In genomic region chr20:2879148-2879547, GRCh38 we compare ENCODE assay signal across 13 cellular contexts. TPM values are rescaled to one million over a fixed set of nuclear protein-coding genes. Genes with fewer than 3 reads are reported as not detected.
DNase-seq lines count a peak whose midpoint lies in the region; FAIRE-seq and TF ChIP-seq lines count a peak whose summit lies in the region.
"Had no signal": no experiment of that assay in that cellular context is flagged by ENCODE, and none has a peak within 500 bp of the region (broad histone marks: within the 10 kb centered on the region; RNA-seq: fewer than 3 reads in every experiment).

No MANE protein-coding gene starts in this region.

- H3K27me3 ChIP-seq in Loucy (ENCODE audit: insufficient read depth, low read length, poor library complexity, severe bottlenecking) (no peaks in the 10 kb centered on the region), keratinocyte (ENCODE audit: control insufficient read depth, extremely low read depth, insufficient read depth, low read length) (no peaks in the 10 kb centered on the region)

- peak overlapping the region; percentile 54 for H3K4me2 ChIP-seq in Loucy (ENCODE audit: low read depth, low read length, poor library complexity, severe bottlenecking)
- no peak overlapping the region for H3K4me2 ChIP-seq in keratinocyte (ENCODE audit: control insufficient read depth, extremely low read depth, insufficient read depth, low read depth, low read length)

- H3K36me3 Mint-ChIP-seq in chondrocyte (ENCODE audit: low read depth) = no peaks in the 10 kb centered on the region

- H3K4me3 ChIP-seq in AG10803 (ENCODE audit: low read length) (no peak overlapping the region), Loucy (ENCODE audit: low read length, poor library complexity, severe bottlenecking) (peak overlapping the region; percentile 7), keratinocyte (ENCODE audit: control insufficient read depth in 2 of 3, extremely low read depth in 1 of 3, insufficient read depth in 2 of 3, low read depth in 1 of 3, low read length in 3 of 3) (no peak overlapping the region)
- H3K4me3 ChIP-seq: K562 had no signal

- no peaks in the 10 kb centered on the region for H3K9me3 Mint-ChIP-seq in chondrocyte (ENCODE audit: low read depth)
- H3K9me3 Mint-ChIP-seq: T-helper 1 cell treated with Interleukin-12 subunit alpha and Interleukin-12 subunit beta and Interleukin-4 antibody, amounts not matched to agents 30 μg/mL and 1 μg/mL, for 36 hours had no signal

- H2AFZ ChIP-seq in Loucy (ENCODE audit: low read length) (no peak overlapping the region), keratinocyte (ENCODE audit: control insufficient read depth, low read length) (no peak overlapping the region)

- H3K9me1 ChIP-seq in keratinocyte (ENCODE audit: control insufficient read depth, extremely low read depth, insufficient read depth, low read length) = no peaks in the 10 kb centered on the region

- H3K9me3 ChIP-seq in Loucy (ENCODE audit: insufficient read depth, low read depth, low read length) (no peaks in the 10 kb centered on the region), keratinocyte (ENCODE audit: control insufficient read depth, low read depth, low read length) (no peaks in the 10 kb centered on the region)

- no peaks in the 10 kb centered on the region for H3K9me2 ChIP-seq in Loucy (replicated peaks; ENCODE audit: low read depth, low read length)

- peak; percentile 75 for FAIRE-seq in keratinocyte (lab: Jason Lieb, UNC)
- FAIRE-seq: K562 had no signal

- H3K9ac ChIP-seq in Loucy (ENCODE audit: low read depth, low read length, poor library complexity, severe bottlenecking) (no peak overlapping the region), keratinocyte (ENCODE audit: control insufficient read depth, extremely low read depth, insufficient read depth, low read length) (no peak overlapping the region)

- TF ChIP-seq CTCF in AG10803 (conservative IDR thresholded peaks at IDR 0.05; ENCODE audit: low read length) = no peak
- TF ChIP-seq CTCF in Loucy (conservative IDR thresholded peaks at IDR 0.05; ENCODE audit: low read length) = no peak
- no peak for TF ChIP-seq CTCF in keratinocyte (optimal IDR thresholded peaks at IDR 0.05 in 1 of 3, IDR thresholded peaks at IDR 0.05 in 1 of 3, conservative IDR thresholded peaks at IDR 0.05 in 1 of 3; ENCODE audit: extremely low read depth in 1 of 3, insufficient read depth in 2 of 3, low read length in 3 of 3)
- no peak for TF ChIP-seq CTCF in chondrocyte (IDR thresholded peaks at IDR 0.05)

- dilution Hi-C loops in keratinocyte (cut with MboI; ENCODE audit: extremely low pct_ligation_motif_present, low sequenced_read_pairs) = no loop called here

- H3K36me3 ChIP-seq in Loucy (ENCODE audit: insufficient read depth, low read length) (no peaks in the 10 kb centered on the region), keratinocyte (ENCODE audit: control insufficient read depth in 2 of 2, extremely low read depth in 1 of 2, insufficient read depth in 2 of 2, low read length in 2 of 2) (no peaks in the 10 kb centered on the region)

- H3K27ac ChIP-seq in keratinocyte (ENCODE audit: control insufficient read depth, insufficient read depth, low read length) = no peak overlapping the region

- H3K27me3 Mint-ChIP-seq in chondrocyte (ENCODE audit: low read depth) = no peaks in the 10 kb centered on the region
- H3K27me3 Mint-ChIP-seq: activated CD8-positive, alpha-beta memory T cell treated with anti-CD3 and anti-CD28 coated beads, Interleukin-2, amount 10 ng/mL, durations not matched to agents 7 days and 5 days had no signal

- H3K4me1 ChIP-seq in Loucy (ENCODE audit: insufficient read depth, low read length, poor library complexity, severe bottlenecking) (peaks cover 45% of the 10 kb centered on the region), keratinocyte (ENCODE audit: control insufficient read depth, extremely low read depth, insufficient read depth, low read length) (peaks cover 12% of the 10 kb centered on the region)

- peaks cover 95% of the 10 kb centered on the region for H3K79me2 ChIP-seq in Loucy (ENCODE audit: insufficient read depth, low read length)
- H3K79me2 ChIP-seq in keratinocyte (ENCODE audit: control insufficient read depth, insufficient read depth, low read length) = peaks cover 52% of the 10 kb centered on the region

- H4K20me1 ChIP-seq in Loucy (ENCODE audit: insufficient read depth, low read length, poor library complexity, severe bottlenecking) (peaks cover 63% of the 10 kb centered on the region), keratinocyte (ENCODE audit: control insufficient read depth, extremely low read depth, insufficient read depth, low read length) (peaks cover 2% of the 10 kb centered on the region)

- no peak overlapping the region for H3K4me3 Mint-ChIP-seq in chondrocyte (ENCODE audit: unreplicated experiment)
- H3K4me3 Mint-ChIP-seq: activated CD8-positive, alpha-beta memory T cell treated with anti-CD3 and anti-CD28 coated beads, Interleukin-2, amount 10 ng/mL, durations not matched to agents 7 days and 5 days; T-helper 1 cell treated with Interleukin-12 subunit alpha and Interleukin-12 subunit beta and Interleukin-4 antibody, amounts not matched to agents 30 μg/mL and 1 μg/mL, for 36 hours had no signal

- H3K27ac Mint-ChIP-seq in chondrocyte (ENCODE audit: unreplicated experiment) = no peak overlapping the region
- H3K27ac Mint-ChIP-seq: activated CD8-positive, alpha-beta memory T cell treated with anti-CD3 and anti-CD28 coated beads, Interleukin-2, amount 10 ng/mL, durations not matched to agents 7 days and 5 days; T-helper 1 cell treated with Interleukin-12 subunit alpha and Interleukin-12 subunit beta and Interleukin-4 antibody, amounts not matched to agents 30 μg/mL and 1 μg/mL, for 36 hours had no signal

- DNase-seq in AG10803 (ENCODE audit: low read depth) (peak; percentile 92), cerebellar cortex (ENCODE audit: low spot score) (peak; percentile 91), keratinocyte (ENCODE audit: low read depth, low spot score) (no peak), DMS53 (lab: John Stamatoyannopoulos, UW) (no peak), DMS53 treated with DMSO at 0.1 percent for 48 hours (lab: John Stamatoyannopoulos, UW; ENCODE audit: unreplicated experiment) (no peak), chondrocyte (ENCODE audit: low spot score) (no peak), CD1c-positive myeloid dendritic cell (ENCODE audit: extremely low spot score) (no peak)
- DNase-seq: activated CD8-positive, alpha-beta memory T cell treated with anti-CD3 and anti-CD28 coated beads, Interleukin-2, amount 10 ng/mL, durations not matched to agents 7 days and 5 days; NCI-H510A treated with DMSO at 0.1 percent for 48 hours; stimulated activated CD4-positive, alpha-beta T cell treated with anti-CD3 and anti-CD28 coated beads, Interleukin-2, amount 100 ng/mL, for 48 hours had no signal

- H3K4me1 Mint-ChIP-seq in chondrocyte (ENCODE audit: low read depth) = peaks cover 32% of the 10 kb centered on the region

- H3F3A ChIP-seq in Loucy (ENCODE audit: low read depth) = no peaks in the 10 kb centered on the region

RNA-seq across cellular contexts. Expression of gene PTPRA, which starts 5.9 kb away (rescaled TPM):
- 39.9 to 61.2 TPM (median 53.3 TPM) in 3 replicates for polyA plus RNA-seq in keratinocyte
- 55.4 TPM for polyA plus RNA-seq in keratinocyte (2011; ENCODE audit: low read depth)
- polyA plus RNA-seq in keratinocyte (2011; cell fraction: cytosol; rRNA removed) = 40.4 and 74.0 TPM in 2 replicates
- polyA plus RNA-seq in keratinocyte (2011; cell fraction: nucleus; rRNA removed) = 52.7 and 65.3 TPM in 2 replicates
- polyA plus RNA-seq in keratinocyte (2012; ENCODE audit: low replicate concordance) = 28.9 and 29.2 TPM in 2 replicates
- polyA minus RNA-seq in keratinocyte = 22.4 to 55.7 TPM (median 43.9 TPM) in 3 replicates
- polyA minus RNA-seq in keratinocyte (2011; cell fraction: cytosol; rRNA and poly(A)+ RNA removed) = 25.5 TPM
- polyA minus RNA-seq in keratinocyte (2011; cell fraction: nucleus; rRNA and poly(A)+ RNA removed) = 19.1 and 40.7 TPM in 2 replicates
- total RNA-seq in chondrocyte = 54.3 to 68.4 TPM (median 54.3 TPM) in 3 replicates

RNA-seq across cellular contexts. Expression of gene VPS16, which starts 38.6 kb away (rescaled TPM):
- polyA plus RNA-seq in keratinocyte = 22.7 to 28.7 TPM (median 25.2 TPM) in 3 replicates
- polyA plus RNA-seq in keratinocyte (2011; ENCODE audit: low read depth) = 10.4 TPM
- polyA plus RNA-seq in keratinocyte (2011; cell fraction: cytosol; rRNA removed) = 14.5 and 16.8 TPM in 2 replicates
- 69.6 and 76.6 TPM in 2 replicates for polyA plus RNA-seq in keratinocyte (2011; cell fraction: nucleus; rRNA removed)
- 21.5 and 24.3 TPM in 2 replicates for polyA plus RNA-seq in keratinocyte (2012; ENCODE audit: low replicate concordance)
- 30.2 to 36.5 TPM (median 34.4 TPM) in 3 replicates for polyA minus RNA-seq in keratinocyte
- 29.0 TPM for polyA minus RNA-seq in keratinocyte (2011; cell fraction: cytosol; rRNA and poly(A)+ RNA removed)
- 18.7 and 20.7 TPM in 2 replicates for polyA minus RNA-seq in keratinocyte (2011; cell fraction: nucleus; rRNA and poly(A)+ RNA removed)
- total RNA-seq in chondrocyte = 29.9 to 40.7 TPM (median 32.7 TPM) in 3 replicates

RNA-seq across cellular contexts. Expression of gene PCED1A, which starts 38.7 kb away (rescaled TPM):
- polyA plus RNA-seq in keratinocyte = 4.7 to 9.9 TPM (median 5.6 TPM) in 3 replicates
- 4.5 TPM for polyA plus RNA-seq in keratinocyte (2011; ENCODE audit: low read depth)
- 1.8 and 3.5 TPM in 2 replicates for polyA plus RNA-seq in keratinocyte (2011; cell fraction: cytosol; rRNA removed)
- 27.9 and 29.9 TPM in 2 replicates for polyA plus RNA-seq in keratinocyte (2011; cell fraction: nucleus; rRNA removed)
- 5.7 and 8.8 TPM in 2 replicates for polyA plus RNA-seq in keratinocyte (2012; ENCODE audit: low replicate concordance)
- polyA minus RNA-seq in keratinocyte = 1.6 to 4.3 TPM (median 3.1 TPM) in 3 replicates
- 6.1 TPM for polyA minus RNA-seq in keratinocyte (2011; cell fraction: cytosol; rRNA and poly(A)+ RNA removed)
- polyA minus RNA-seq in keratinocyte (2011; cell fraction: nucleus; rRNA and poly(A)+ RNA removed) = 5.9 and 6.2 TPM in 2 replicates
- 34.0 to 45.8 TPM (median 37.3 TPM) in 3 replicates for total RNA-seq in chondrocyte

Comparison
In these comparisons a context has a peak if more than half of its experiments do, and no peak if none do; other contexts are left out.
1. DNase-seq: peak in AG10803 (single experiment) and cerebellar cortex (single experiment); none in keratinocyte (single experiment), DMS53 (single experiment), DMS53 treated with DMSO at 0.1 percent for 48 hours (single experiment), chondrocyte (single experiment) and CD1c-positive myeloid dendritic cell (single experiment).